Comparison of ENCODE assay signal across 18 cellular contexts in genomic region chr11:86693501-86693900, GRCh38. TPM values are rescaled to one million over a fixed set of nuclear protein-coding genes. Genes with fewer than 3 reads are reported as not detected.
DNase-seq lines count a peak whose midpoint lies in the region; ATAC-seq and TF ChIP-seq lines count a peak whose summit lies in the region.
"Had no signal": no experiment of that assay in that cellular context is flagged by ENCODE, and none has a peak within 500 bp of the region (broad histone marks: within the 10 kb centered on the region; RNA-seq: fewer than 3 reads in every experiment).

No MANE protein-coding gene starts in this region.

- no peak overlapping the region for H4K91ac ChIP-seq in mesenchymal stem cell (ENCODE audit: low read length)

- no peak overlapping the region for H3K4ac ChIP-seq in mesenchymal stem cell (ENCODE audit: low read depth in 1 of 2, low read length in 2 of 2)

- POLR2A ChIA-PET in SK-N-SH (lab: Yijun Ruan, JAX) = no interaction called here

- H3K4me3 ChIP-seq in SK-N-SH (ENCODE audit: low read depth in 2 of 2, low read length in 1 of 2) (no peak overlapping the region), RWPE2 (ENCODE audit: severe bottlenecking) (no peak overlapping the region), mesenchymal stem cell (ENCODE audit: insufficient read depth in 1 of 2, low read depth in 1 of 2, low read length in 2 of 2) (no peak overlapping the region)
- H3K4me3 ChIP-seq: BLaER1, GM12878, GM23248, K562 had no signal

- ATAC-seq in SK-N-SH treated with all-trans-retinoic acid at 6 μM for 48 hours (no peak), RWPE2 (ENCODE audit: low read depth) (no peak), HG03520 (IDR thresholded peaks at IDR 0.05; ENCODE audit: unreplicated experiment) (no peak), GM21526 (IDR thresholded peaks at IDR 0.05; ENCODE audit: low FRiP score, unreplicated experiment) (no peak)
- ATAC-seq: GM12878, K562 had no signal

- no peak overlapping the region for H3K18ac ChIP-seq in mesenchymal stem cell (ENCODE audit: low read depth in 1 of 2, low read length in 2 of 2)

- H2BK15ac ChIP-seq in mesenchymal stem cell (ENCODE audit: low read depth, poor library complexity, severe bottlenecking) = no peak overlapping the region

- no peak for TF ChIP-seq CTCF in SK-N-SH (IDR thresholded peaks at IDR 0.05)
- no peak for TF ChIP-seq CTCF in RWPE2 (IDR thresholded peaks at IDR 0.05; ENCODE audit: poor library complexity, severe bottlenecking)
- no peak for TF ChIP-seq CTCF in GM13976 (IDR thresholded peaks at IDR 0.05; ENCODE audit: borderline replicate concordance, control extremely low read depth, extremely low read depth, insufficient read depth, missing control alignments)

- no peaks in the 10 kb centered on the region for H3K79me1 ChIP-seq in mesenchymal stem cell (replicated peaks; ENCODE audit: low read length, poor library complexity, severe bottlenecking)

- H3K27ac ChIP-seq in SK-N-SH (ENCODE audit: low read depth in 2 of 2, low read length in 1 of 2) (peak overlapping the region; percentile 87 to 90; a peak in 3 of 4 replicates), RWPE2 (ENCODE audit: poor library complexity, severe bottlenecking) (peak overlapping the region; percentile 92), mesenchymal stem cell (ENCODE audit: low read length, poor library complexity, severe bottlenecking) (no peak overlapping the region)
- H3K27ac ChIP-seq: 22Rv1, BLaER1, GM23248 had no signal

- H3K4me1 ChIP-seq in SK-N-SH (ENCODE audit: control insufficient read depth in 1 of 2, insufficient read depth in 2 of 2, low read depth in 1 of 2, low read length in 1 of 2) = peaks cover 0 to 59% of the 10 kb centered on the region in 2 experiments; a peak in 3 of 4 replicates
- H3K4me1 ChIP-seq in RWPE2 (ENCODE audit: insufficient read depth, poor library complexity, severe bottlenecking) = peaks cover 51% of the 10 kb centered on the region
- H3K4me1 ChIP-seq in mesenchymal stem cell (ENCODE audit: control insufficient read depth, insufficient read depth, low read depth, low read length) = peaks cover 12% of the 10 kb centered on the region
- H3K4me1 ChIP-seq: BLaER1 had no signal

- no peak overlapping the region for H2AFZ ChIP-seq in SK-N-SH (ENCODE audit: low read depth)
- H2AFZ ChIP-seq in mesenchymal stem cell (ENCODE audit: low read depth, low read length) = no peak overlapping the region
- H2AFZ ChIP-seq: GM23248 had no signal

- H3K14ac ChIP-seq in mesenchymal stem cell (ENCODE audit: low read length in 2 of 2) = no peak overlapping the region

- H2AK5ac ChIP-seq in mesenchymal stem cell (ENCODE audit: low read length, severe bottlenecking) = peak overlapping the region; percentile 91

- no peak for TF ChIP-seq EP300 in SK-N-SH (IDR thresholded peaks at IDR 0.05; ENCODE audit: borderline replicate concordance in 1 of 2, low read depth in 1 of 2, low read length in 1 of 2)

- H4K8ac ChIP-seq in mesenchymal stem cell (ENCODE audit: low read length) = no peak overlapping the region

- no peaks in the 10 kb centered on the region for H3K79me2 ChIP-seq in SK-N-SH (ENCODE audit: insufficient read depth)

- no peaks in the 10 kb centered on the region for H3K36me3 ChIP-seq in SK-N-SH (replicated peaks in 1 of 2; ENCODE audit: control insufficient read depth in 1 of 2, insufficient read depth in 2 of 2, low read length in 1 of 2)
- H3K36me3 ChIP-seq in RWPE2 (ENCODE audit: low read depth) = no peaks in the 10 kb centered on the region
- H3K36me3 ChIP-seq in mesenchymal stem cell (ENCODE audit: control insufficient read depth in 1 of 2, insufficient read depth in 2 of 2, low read depth in 1 of 2, low read length in 2 of 2) = no peaks in the 10 kb centered on the region
- H3K36me3 ChIP-seq: BLaER1 had no signal

- H2BK120ac ChIP-seq in mesenchymal stem cell (ENCODE audit: low read depth, low read length) = no peak overlapping the region

- TF ChIP-seq RAD21 in SK-N-SH (IDR thresholded peaks at IDR 0.05; ENCODE audit: low read length) = no peak

- CTCF ChIA-PET in SK-N-SH (lab: Yijun Ruan, JAX) = no interaction called here

- H2BK12ac ChIP-seq in mesenchymal stem cell (ENCODE audit: low read length in 2 of 2) = no peak overlapping the region

- H3F3A ChIP-seq in SK-N-SH (replicated peaks; ENCODE audit: insufficient read depth) = peaks cover 35% of the 10 kb centered on the region

- H3K9ac ChIP-seq in SK-N-SH (peak overlapping the region; percentile 1; the same call in 1 of the 2 replicates), mesenchymal stem cell (ENCODE audit: low read length) (no peak overlapping the region)
- H3K9ac ChIP-seq: BLaER1, GM23248 had no signal

- H3K27me3 ChIP-seq in SK-N-SH (ENCODE audit: insufficient read depth) = no peaks in the 10 kb centered on the region
- H3K27me3 ChIP-seq in RWPE2 (ENCODE audit: insufficient read depth, poor library complexity, severe bottlenecking) = no peaks in the 10 kb centered on the region
- H3K27me3 ChIP-seq in mesenchymal stem cell (ENCODE audit: control insufficient read depth in 1 of 2, insufficient read depth in 1 of 2, low read length in 2 of 2) = no peaks in the 10 kb centered on the region
- H3K27me3 ChIP-seq: BLaER1 had no signal

- no peaks in the 10 kb centered on the region for H3K9me2 ChIP-seq in SK-N-SH

- no peaks in the 10 kb centered on the region for H4K20me1 ChIP-seq in SK-N-SH (ENCODE audit: insufficient read depth)
- H4K20me1 ChIP-seq: BLaER1 had no signal

- H2BK5ac ChIP-seq in mesenchymal stem cell (ENCODE audit: low read depth, low read length, poor library complexity, severe bottlenecking) = no peak overlapping the region

- no peak overlapping the region for H3K23ac ChIP-seq in mesenchymal stem cell (ENCODE audit: low read length in 2 of 2)

- DNase-seq in SK-N-SH (no peak), RWPE2 (ENCODE audit: low spot score) (no peak), mesenchymal stem cell (no peak), GM13976 (ENCODE audit: low spot score) (no peak), EL (no peak)
- DNase-seq: AML-193; CD8-positive, alpha-beta memory T cell; DMS 273 treated with DMSO at 0.1 percent for 48 hours; GM23248; H9; Karpas-422 had no signal

- no peaks in the 10 kb centered on the region for H3K9me3 ChIP-seq in SK-N-SH
- peaks cover 3% of the 10 kb centered on the region for H3K9me3 ChIP-seq in RWPE2 (ENCODE audit: severe bottlenecking)
- H3K9me3 ChIP-seq in mesenchymal stem cell (ENCODE audit: control insufficient read depth, low read length) = no peaks in the 10 kb centered on the region
- H3K9me3 ChIP-seq: BLaER1 had no signal

- in situ Hi-C loops in GM13976 (cut with MboI; ENCODE audit: low sequenced_read_pairs, unreplicated experiment) = no loop called here

- 80% methylated on average over 2 of the region's 2 CpGs for WGBS in SK-N-SH (ENCODE audit: low lambda C conversion rate)
- WGBS in mesenchymal stem cell = 100% methylated on average over 1 of the region's 2 CpGs

- H3K4me2 ChIP-seq in SK-N-SH = no peak overlapping the region
- no peak overlapping the region for H3K4me2 ChIP-seq in mesenchymal stem cell (ENCODE audit: low read length, poor library complexity, severe bottlenecking)
- H3K4me2 ChIP-seq: BLaER1 had no signal

TF ChIP-seq in SK-N-SH, 30 proteins besides CTCF, POLR2A, EP300 and RAD21:
- no peak for TF ChIP-seq MEF2A (IDR thresholded peaks at IDR 0.05; ENCODE audit: borderline replicate concordance, low read depth)
- no peak for TF ChIP-seq NFIC (IDR thresholded peaks at IDR 0.05; ENCODE audit: borderline replicate concordance)
- TF ChIP-seq ZBTB33 (IDR thresholded peaks at IDR 0.05; ENCODE audit: borderline replicate concordance, low read depth) = no peak

TF ChIP-seq in SK-N-SH treated with all-trans-retinoic acid at 6 μM for 48 hours, 23 proteins besides CTCF, POLR2A, EP300 and RAD21 (continues in another document):
- TF ChIP-seq ZNF70 (CRISPR knock-in tag; IDR thresholded peaks at IDR 0.05) (no peak), PPARA (CRISPR knock-in tag; IDR thresholded peaks at IDR 0.05; ENCODE audit: borderline replicate concordance) (no peak), ZFP30 (CRISPR knock-in tag; IDR thresholded peaks at IDR 0.05) (no peak), OSR1 (CRISPR knock-in tag; IDR thresholded peaks at IDR 0.05) (no peak), SNAI2 (CRISPR knock-in tag; IDR thresholded peaks at IDR 0.05) (no peak), ZFP3 (CRISPR knock-in tag; IDR thresholded peaks at IDR 0.05) (no peak), CSDC2 (CRISPR knock-in tag; IDR thresholded peaks at IDR 0.05) (no peak), TOX (CRISPR knock-in tag; IDR thresholded peaks at IDR 0.05; ENCODE audit: borderline replicate concordance) (no peak), GLIS3 (CRISPR knock-in tag; IDR thresholded peaks at IDR 0.05) (no peak), PATZ1 (CRISPR knock-in tag; IDR thresholded peaks at IDR 0.05; ENCODE audit: borderline replicate concordance) (no peak), RARB (CRISPR knock-in tag; IDR thresholded peaks at IDR 0.05) (no peak), TCF4 (CRISPR knock-in tag; IDR thresholded peaks at IDR 0.05; ENCODE audit: borderline replicate concordance) (no peak), ZC3H10 (CRISPR knock-in tag; IDR thresholded peaks at IDR 0.05) (no peak), ARNTL (CRISPR knock-in tag; IDR thresholded peaks at IDR 0.05; ENCODE audit: borderline replicate concordance, low read depth) (no peak)

RNA-seq across cellular contexts. Expression of gene ME3, which starts 21.1 kb away (rescaled TPM):
- 22.0 and 25.5 TPM in 2 replicates for polyA plus RNA-seq in SK-N-SH (2012; rRNA removed)
- 6.5 and 11.4 TPM in 2 replicates for polyA plus RNA-seq in SK-N-SH (2012; cell fraction: cytosol; rRNA removed)
- 106 and 111 TPM in 2 replicates for polyA plus RNA-seq in SK-N-SH (2012; cell fraction: nucleus; rRNA removed)
- polyA plus RNA-seq in mesenchymal stem cell (2013, experiment 1 of 2) = 12.5 TPM
- 11.9 TPM for polyA plus RNA-seq in mesenchymal stem cell (2013, experiment 2 of 2)
- polyA plus RNA-seq: CD8-positive, alpha-beta memory T cell; K562 had no signal
